ENCODE assay signal across 15 cellular contexts in the genomic region with DNA sequence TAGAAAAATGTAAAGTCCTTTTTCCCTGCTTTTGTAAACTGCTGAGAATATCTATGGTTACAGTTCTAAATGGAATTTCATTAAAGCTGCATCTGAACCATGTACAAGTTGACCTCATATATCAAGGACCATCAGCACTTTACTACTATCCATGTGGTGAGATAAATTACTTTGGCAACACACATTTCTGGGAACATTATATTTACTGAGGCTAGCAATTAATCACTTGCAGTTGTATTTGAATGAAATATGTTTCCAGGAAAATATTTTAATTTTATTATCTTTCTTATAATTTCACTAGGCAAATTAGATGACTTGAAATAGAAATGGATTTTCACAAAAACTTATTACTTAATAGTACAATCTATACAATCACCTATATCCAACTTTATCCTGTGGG.
DNase-seq lines count a peak whose midpoint lies in the region; FAIRE-seq and TF ChIP-seq lines count a peak whose summit lies in the region.
"Had no signal": no experiment of that assay in that cellular context is flagged by ENCODE, and none has a peak within 500 bp of the region (broad histone marks: within the 10 kb centered on the region; RNA-seq: fewer than 3 reads in every experiment).

No MANE protein-coding gene starts in this region.

- peaks cover 10% of the 10 kb centered on the region for H3K4me1 Mint-ChIP-seq in mesothelial cell of epicardium
- H3K4me1 Mint-ChIP-seq: CD14-positive monocyte had no signal

- H3K4me1 ChIP-seq in endothelial cell of umbilical vein (ENCODE audit: control insufficient read depth, extremely low read depth, insufficient read depth, low read length) (no peaks in the 10 kb centered on the region), smooth muscle cell (ENCODE audit: low read depth) (no peaks in the 10 kb centered on the region)
- H3K4me1 ChIP-seq: Caco-2 had no signal

- peak overlapping the region; percentile 37 for H3K27ac Mint-ChIP-seq in mesothelial cell of epicardium
- H3K27ac Mint-ChIP-seq: CD14-positive monocyte; CD8-positive, alpha-beta T cell had no signal

- no peaks in the 10 kb centered on the region for H3K36me3 Mint-ChIP-seq in mesothelial cell of epicardium
- H3K36me3 Mint-ChIP-seq: CD14-positive monocyte; CD8-positive, alpha-beta T cell had no signal

- H3K9me3 ChIP-seq in endothelial cell of umbilical vein (replicated peaks; ENCODE audit: control insufficient read depth, insufficient read depth, low read length) (no peaks in the 10 kb centered on the region), smooth muscle cell (replicated peaks; ENCODE audit: low read depth) (no peaks in the 10 kb centered on the region)
- H3K9me3 ChIP-seq: Caco-2 had no signal

- H3K27ac ChIP-seq in endothelial cell of umbilical vein (ENCODE audit: insufficient read depth, low read depth, low read length): no peak overlapping the region
- no peak overlapping the region for H3K27ac ChIP-seq in smooth muscle cell (ENCODE audit: low read depth)
- H3K27ac ChIP-seq: GM23248, HL-60 had no signal

- peak; percentile 18 for FAIRE-seq in endothelial cell of umbilical vein (lab: Jason Lieb, UNC)
- FAIRE-seq: GM12891, H54 had no signal

- dilution Hi-C loops in endothelial cell of umbilical vein (cut with MboI; ENCODE audit: extremely low pct_ligation_motif_present, low sequenced_read_pairs): no loop called here

- no peaks in the 10 kb centered on the region for H3F3A ChIP-seq in smooth muscle cell (ENCODE audit: low read depth)

- H4K20me1 ChIP-seq in endothelial cell of umbilical vein (replicated peaks; ENCODE audit: control insufficient read depth, extremely low read depth, insufficient read depth, low read length) (no peaks in the 10 kb centered on the region), smooth muscle cell (ENCODE audit: low read depth) (no peaks in the 10 kb centered on the region)

- H3K4me2 ChIP-seq in endothelial cell of umbilical vein (ENCODE audit: insufficient read depth, low read length) (no peak overlapping the region), smooth muscle cell (no peak overlapping the region)

- TF ChIP-seq CTCF in endothelial cell of umbilical vein (IDR thresholded peaks at IDR 0.05; ENCODE audit: extremely low read depth in 1 of 2, insufficient read depth in 1 of 2, low read depth in 1 of 2, low read length in 2 of 2): no peak
- no peak for TF ChIP-seq CTCF in mesothelial cell of epicardium (IDR thresholded peaks at IDR 0.05; ENCODE audit: unreplicated experiment)
- TF ChIP-seq CTCF in smooth muscle cell (IDR thresholded peaks at IDR 0.05; ENCODE audit: borderline replicate concordance, insufficient read depth, poor library complexity, severe bottlenecking): no peak

- intact Hi-C loops in endothelial cell of umbilical vein (cut with micrococcal nuclease): no loop called here

- H3K79me2 ChIP-seq in endothelial cell of umbilical vein (ENCODE audit: control insufficient read depth, insufficient read depth, low read length) (no peaks in the 10 kb centered on the region), smooth muscle cell (ENCODE audit: low read depth) (no peaks in the 10 kb centered on the region)

- no peaks in the 10 kb centered on the region for H3K27me3 ChIP-seq in endothelial cell of umbilical vein (ENCODE audit: control insufficient read depth in 2 of 2, insufficient read depth in 2 of 2, low read length in 2 of 2)
- H3K27me3 ChIP-seq in smooth muscle cell (ENCODE audit: low read depth): no peaks in the 10 kb centered on the region
- H3K27me3 ChIP-seq in H7 (ENCODE audit: control insufficient read depth, insufficient read depth, low read length): no peaks in the 10 kb centered on the region

- H3K4me3 ChIP-seq in endothelial cell of umbilical vein (replicated peaks in 1 of 3; ENCODE audit: insufficient read depth in 1 of 3, low read depth in 1 of 3, low read length in 3 of 3): no peak overlapping the region
- no peak overlapping the region for H3K4me3 ChIP-seq in smooth muscle cell
- H3K4me3 ChIP-seq in H7 (ENCODE audit: insufficient read depth, low read depth, low read length): no peak overlapping the region
- H3K4me3 ChIP-seq: GM23248 had no signal

- no peak for TF ChIP-seq POLR2A in endothelial cell of umbilical vein (IDR thresholded peaks at IDR 0.05; ENCODE audit: low read depth, low read length)

- DNase-seq in EH (ENCODE audit: low read depth): peak; percentile 49
- peak; percentile 6 for DNase-seq in NCI-H226
- DNase-seq in endothelial cell of umbilical vein (ENCODE audit: low read depth, low spot score): no peak
- DNase-seq in mesothelial cell of epicardium (ENCODE audit: low spot score in 2 of 2, unreplicated experiment in 2 of 2): no peak
- DNase-seq in COLO668 (lab: John Stamatoyannopoulos, UW; ENCODE audit: unreplicated experiment): no peak
- DNase-seq in smooth muscle cell (lab: John Stamatoyannopoulos, UW; ENCODE audit: unreplicated experiment): no peak
- no peak for DNase-seq in H7
- DNase-seq: Caco-2; CD8-positive, alpha-beta T cell; DMS53 had no signal

- no peaks in the 10 kb centered on the region for H3K9me3 Mint-ChIP-seq in mesothelial cell of epicardium
- H3K9me3 Mint-ChIP-seq: CD8-positive, alpha-beta T cell had no signal

- H2AFZ ChIP-seq in endothelial cell of umbilical vein (ENCODE audit: low read depth, low read length) (no peak overlapping the region), smooth muscle cell (ENCODE audit: low read depth) (no peak overlapping the region)
- H2AFZ ChIP-seq: GM23248 had no signal

- CTCF ChIA-PET in endothelial cell of umbilical vein (lab: Charles Lee): no interaction called here

- H3K36me3 ChIP-seq in endothelial cell of umbilical vein (ENCODE audit: control insufficient read depth in 2 of 2, extremely low read depth in 1 of 2, insufficient read depth in 2 of 2, low read length in 2 of 2) (no peaks in the 10 kb centered on the region), smooth muscle cell (ENCODE audit: low read depth) (no peaks in the 10 kb centered on the region), H7 (replicated peaks; ENCODE audit: control insufficient read depth, insufficient read depth, low read length) (no peaks in the 10 kb centered on the region)

- no peak overlapping the region for H3K9ac ChIP-seq in endothelial cell of umbilical vein (replicated peaks; ENCODE audit: extremely low read depth, insufficient read depth, low read length)
- H3K9ac ChIP-seq in smooth muscle cell (ENCODE audit: low read depth): no peak overlapping the region
- H3K9ac ChIP-seq: GM23248 had no signal

- no peaks in the 10 kb centered on the region for H3K27me3 Mint-ChIP-seq in mesothelial cell of epicardium (ENCODE audit: low read depth)

- H3K9me1 ChIP-seq in endothelial cell of umbilical vein (replicated peaks; ENCODE audit: control insufficient read depth, extremely low read depth, insufficient read depth, low read length): no peaks in the 10 kb centered on the region

- BruUV-seq in endothelial cell of umbilical vein (replicated peaks; lab: Mats Ljungman, UMichigan): no TSS peak

- H3K4me3 Mint-ChIP-seq in mesothelial cell of epicardium: no peak overlapping the region
- H3K4me3 Mint-ChIP-seq: CD14-positive monocyte; CD8-positive, alpha-beta T cell had no signal

- POLR2A ChIA-PET in endothelial cell of umbilical vein (lab: Charles Lee): no interaction called here

TF ChIP-seq in endothelial cell of umbilical vein, 7 proteins besides CTCF, POLR2A, EP300 and RAD21:
- no peak for TF ChIP-seq GATA2 (IDR thresholded peaks at IDR 0.05; ENCODE audit: insufficient read depth, insufficient read length, low read depth, low read length)
- no peak for TF ChIP-seq FOS (IDR thresholded peaks at IDR 0.05; ENCODE audit: borderline replicate concordance, insufficient read depth, low read length)
- TF ChIP-seq, protein P1, sequence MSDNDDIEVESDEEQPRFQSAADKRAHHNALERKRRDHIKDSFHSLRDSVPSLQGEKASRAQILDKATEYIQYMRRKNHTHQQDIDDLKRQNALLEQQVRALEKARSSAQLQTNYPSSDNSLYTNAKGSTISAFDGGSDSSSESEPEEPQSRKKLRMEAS (IDR thresholded peaks at IDR 0.05; ENCODE audit: insufficient read depth, insufficient read length): no peak
- TF ChIP-seq POLR2AphosphoS5 (IDR thresholded peaks at IDR 0.05; ENCODE audit: insufficient read depth, low read depth, low read length): no peak
- TF ChIP-seq MYC (IDR thresholded peaks at IDR 0.05; ENCODE audit: low read depth, low read length): no peak
- no peak for TF ChIP-seq EZH2 (IDR thresholded peaks at IDR 0.05; ENCODE audit: borderline replicate concordance, low read depth, low read length, severe bottlenecking)
- TF ChIP-seq JUN (IDR thresholded peaks at IDR 0.05; ENCODE audit: borderline replicate concordance, insufficient read depth, insufficient read length, low read depth): no peak

Comparison
In these comparisons a context has a peak if more than half of its experiments do, and no peak if none do; other contexts are left out.
1. DNase-seq: peak in EH (single experiment) and NCI-H226 (single experiment); none in endothelial cell of umbilical vein (single experiment), mesothelial cell of epicardium (0 of 2), COLO668 (single experiment), smooth muscle cell (single experiment) and H7 (single experiment).